In the genomic region with DNA sequence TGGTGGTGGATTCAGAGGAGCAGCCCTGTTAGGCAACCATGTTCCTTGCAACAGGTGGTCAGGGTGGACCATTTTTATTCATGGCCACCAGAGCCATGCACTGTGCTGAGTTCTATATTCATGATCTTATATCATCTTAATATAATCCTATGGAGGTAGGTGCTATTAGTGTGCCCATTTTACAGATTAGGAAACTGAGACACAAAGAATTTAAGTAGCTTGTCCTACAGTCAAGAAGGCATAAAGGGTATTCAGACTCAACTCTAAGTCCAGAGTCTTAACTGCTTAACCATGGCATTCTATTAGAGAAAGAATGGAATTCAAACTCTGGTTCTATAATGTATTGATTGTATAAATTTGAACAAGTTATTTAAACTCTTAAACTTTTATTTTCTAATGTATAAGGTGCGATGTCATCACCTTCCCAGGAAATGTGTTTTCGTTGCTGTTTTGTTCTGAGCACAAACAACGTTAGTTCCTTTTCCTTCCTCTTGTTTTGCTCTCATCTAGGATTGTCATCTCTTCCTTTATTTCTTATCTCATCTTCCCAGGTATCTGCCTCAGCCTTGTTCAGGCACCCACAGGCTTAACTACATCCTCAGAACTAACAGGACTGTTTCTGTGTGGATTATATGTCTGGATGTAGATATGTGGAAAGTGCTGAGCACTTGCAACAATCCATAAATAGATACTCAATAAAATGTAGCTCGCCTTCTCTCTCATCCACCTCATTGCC, we compare ENCODE assay signal across 25 cellular contexts.
"Had no signal": no experiment of that assay in that cellular context is flagged by ENCODE, and none has a peak within 500 bp of the region (broad histone marks: within the 10 kb centered on the region; RNA-seq: fewer than 3 reads in every experiment).

No MANE protein-coding gene starts in this region.

- FAIRE-seq: frontal cortex, islet of Langerhans, small intestine, TTC549 had no signal

- H3K27ac Mint-ChIP-seq: activated B cell treated with CpG ODN at 0.5 μM for 24 hours; activated CD8-positive, alpha-beta T cell treated with anti-CD3 and anti-CD28 coated beads for 36 hours; activated T-helper 17 cell treated with anti-CD3 and anti-CD28 coated beads, Interleukin-2, amount 50 U/mL, for 72 hours; dendritic cell treated with granulocyte-macrophage colony-stimulating factor and Interleukin-4, amounts not matched to agents 40 ng/mL and 50 ng/mL, for 4 days; nephron progenitor cell; stimulated activated naive B cell treated with anti-CD40 and anti-IgM and Interleukin-4, amounts not matched to agents 10 μg/mL and 1 μg/mL and 100 μg/mL, for 72 hours had no signal

- H3K27me3 ChIP-seq: left lung, neutrophil, sigmoid colon, stomach, tibial artery, upper lobe of right lung had no signal

- H3K4me3 ChIP-seq: left lung, lower lobe of right lung, sigmoid colon, stomach, tibial artery, upper lobe of right lung had no signal

- H3K27me3 Mint-ChIP-seq: activated CD8-positive, alpha-beta T cell treated with anti-CD3 and anti-CD28 coated beads for 36 hours; activated T-helper 17 cell treated with anti-CD3 and anti-CD28 coated beads, Interleukin-2, amount 50 U/mL, for 72 hours; central memory CD8-positive, alpha-beta T cell; dendritic cell treated with granulocyte-macrophage colony-stimulating factor and Interleukin-4, amounts not matched to agents 40 ng/mL and 50 ng/mL, for 4 days had no signal

- H3K36me3 ChIP-seq: left lung, lower lobe of right lung, neutrophil, sigmoid colon, stomach, tibial artery, upper lobe of right lung had no signal

- H3K9me3 Mint-ChIP-seq: activated B cell treated with CpG ODN at 0.5 μM for 24 hours; activated CD8-positive, alpha-beta T cell treated with anti-CD3 and anti-CD28 coated beads for 36 hours; activated T-cell treated with anti-CD3 and anti-CD28 coated beads, Interleukin-2, amount 50 U/mL, for 4 hours; activated T-helper 17 cell treated with anti-CD3 and anti-CD28 coated beads, Interleukin-2, amount 50 U/mL, for 72 hours; central memory CD8-positive, alpha-beta T cell; dendritic cell treated with granulocyte-macrophage colony-stimulating factor and Interleukin-4, amounts not matched to agents 40 ng/mL and 50 ng/mL, for 4 days; nephron progenitor cell had no signal

- H3K36me3 Mint-ChIP-seq: stimulated activated naive B cell treated with anti-CD40 and anti-IgM and Interleukin-4, amounts not matched to agents 10 μg/mL and 1 μg/mL and 100 μg/mL, for 72 hours had no signal

- H3K27ac ChIP-seq: left lung, lower lobe of right lung, neutrophil, sigmoid colon, stomach, upper lobe of right lung had no signal

- H3K4me3 Mint-ChIP-seq: activated B cell treated with CpG ODN at 0.5 μM for 24 hours; activated CD8-positive, alpha-beta T cell treated with anti-CD3 and anti-CD28 coated beads for 36 hours; activated T-cell treated with anti-CD3 and anti-CD28 coated beads, Interleukin-2, amount 50 U/mL, for 4 hours; activated T-helper 17 cell treated with anti-CD3 and anti-CD28 coated beads, Interleukin-2, amount 50 U/mL, for 72 hours; central memory CD8-positive, alpha-beta T cell; dendritic cell treated with granulocyte-macrophage colony-stimulating factor and Interleukin-4, amounts not matched to agents 40 ng/mL and 50 ng/mL, for 4 days; nephron progenitor cell; stimulated activated naive B cell treated with anti-CD40 and anti-IgM and Interleukin-4, amounts not matched to agents 10 μg/mL and 1 μg/mL and 100 μg/mL, for 72 hours had no signal

- H3K4me1 Mint-ChIP-seq: activated B cell treated with CpG ODN at 0.5 μM for 24 hours; activated T-helper 17 cell treated with anti-CD3 and anti-CD28 coated beads, Interleukin-2, amount 50 U/mL, for 72 hours; central memory CD8-positive, alpha-beta T cell had no signal

- DNase-seq: activated B cell treated with CpG ODN at 0.5 μM for 24 hours; activated CD4-positive, alpha-beta T cell treated with anti-CD3 and anti-CD28 coated beads, Interleukin-2, amount 50 U/mL, for 1 hour; activated CD8-positive, alpha-beta T cell treated with anti-CD3 and anti-CD28 coated beads for 36 hours; activated gamma-delta T cell treated with Interleukin-2 at 50 U/mL for 16 hours; activated naive CD4-positive, alpha-beta T cell treated with anti-CD3 and anti-CD28 coated beads, Interleukin-2, amount 50 U/mL, for 16 hours; activated T-cell treated with anti-CD3 and anti-CD28 coated beads, Interleukin-2, amount 50 U/mL, for 4 hours; amniotic stem cell; effector CD4-positive, alpha-beta T cell; left lung; lower lobe of right lung; nephron progenitor cell; retina; sigmoid colon; small intestine; stimulated activated naive B cell treated with anti-CD40 and anti-IgM and Interleukin-4, amounts not matched to agents 10 μg/mL and 1 μg/mL and 100 μg/mL, for 72 hours; stomach; tibial artery; upper lobe of right lung had no signal

- H3K9me3 ChIP-seq: left lung, lower lobe of right lung, neutrophil, sigmoid colon, stomach, tibial artery, upper lobe of right lung had no signal
